2 cellular contexts compared by ENCODE assay signal in genomic region chr9:70399141-70399540, GRCh38.
TF ChIP-seq lines count a peak whose summit lies in the region.

No MANE protein-coding gene starts in this region.

TF ChIP-seq in IMR-90, 13 proteins besides CTCF, POLR2A, EP300 and RAD21:
- TF ChIP-seq NFE2L2 (IDR thresholded peaks at IDR 0.05; ENCODE audit: low read depth, low read length), result no peak
- TF ChIP-seq CEBPB (IDR thresholded peaks at IDR 0.05; ENCODE audit: low read depth, low read length), result peak; percentile 47; the same call in 1 of the 2 replicates
- TF ChIP-seq FOS (IDR thresholded peaks at IDR 0.05; ENCODE audit: low read depth, low read length), result no peak
- TF ChIP-seq SMC3 (IDR thresholded peaks at IDR 0.05; ENCODE audit: low read depth, low read length), result no peak
TF ChIP-seq in IMR-90: peak in this region for 1.

TF ChIP-seq in K562, 482 proteins besides CTCF, POLR2A, EP300 and RAD21 (continues in another document):
- TF ChIP-seq COPS2 (conservative IDR thresholded peaks at IDR 0.05), result no peak
- no peak for TF ChIP-seq ZNF212 (CRISPR knock-in tag; IDR thresholded peaks at IDR 0.05)
- peak; percentile 61 for TF ChIP-seq CEBPB (tag; IDR thresholded peaks at IDR 0.05)
- no peak for TF ChIP-seq HMG20B (CRISPR knock-in tag; IDR thresholded peaks at IDR 0.05)
- TF ChIP-seq BHLHE40 (IDR thresholded peaks at IDR 0.05; ENCODE audit: low read length), result no peak
- TF ChIP-seq ZNF449 (CRISPR knock-in tag; IDR thresholded peaks at IDR 0.05), result no peak
- no peak for TF ChIP-seq RBM34 (IDR thresholded peaks at IDR 0.05; ENCODE audit: borderline replicate concordance, insufficient read depth, low read length)
- no peak for TF ChIP-seq ESRRA (IDR thresholded peaks at IDR 0.05; ENCODE audit: borderline replicate concordance, low read depth)
- TF ChIP-seq RBM25 (IDR thresholded peaks at IDR 0.05; ENCODE audit: low read depth, low read length, severe bottlenecking), result no peak
- TF ChIP-seq SMAD4 (CRISPR knock-in tag; conservative IDR thresholded peaks at IDR 0.05), result peak; percentile 38
- no peak for TF ChIP-seq ZBTB40 (IDR thresholded peaks at IDR 0.05)
- TF ChIP-seq ZBTB40 (CRISPR knock-in tag; IDR thresholded peaks at IDR 0.05), result no peak
- peak; percentile 73 for TF ChIP-seq JUND (IDR thresholded peaks at IDR 0.05; ENCODE audit: borderline replicate concordance, low read depth, low read length)
- no peak for TF ChIP-seq JUND (tag; IDR thresholded peaks at IDR 0.05; ENCODE audit: borderline replicate concordance, low read depth, low read length)
- TF ChIP-seq SMARCB1 (IDR thresholded peaks at IDR 0.05; ENCODE audit: insufficient read length, low read depth), result no peak
- TF ChIP-seq SNIP1 (IDR thresholded peaks at IDR 0.05; ENCODE audit: low read depth), result no peak
- TF ChIP-seq MIER1 (IDR thresholded peaks at IDR 0.05; ENCODE audit: low read depth), result no peak
- TF ChIP-seq ZNF146 (CRISPR knock-in tag; IDR thresholded peaks at IDR 0.05; ENCODE audit: unreplicated experiment), result no peak
- TF ChIP-seq CREB3L1 (IDR thresholded peaks at IDR 0.05; ENCODE audit: borderline replicate concordance, low read depth), result no peak
- no peak for TF ChIP-seq RAD51 (IDR thresholded peaks at IDR 0.05; ENCODE audit: borderline replicate concordance, low read depth)
- no peak for TF ChIP-seq HINFP (tag; conservative IDR thresholded peaks at IDR 0.05; ENCODE audit: low read depth)
- TF ChIP-seq ZNF639 (CRISPR knock-in tag; conservative IDR thresholded peaks at IDR 0.05 in 1 of 2, IDR thresholded peaks at IDR 0.05 in 1 of 2), result no peak
- TF ChIP-seq ATF3 (IDR thresholded peaks at IDR 0.05), result peak; percentile 94
- no peak for TF ChIP-seq ATF3 (CRISPR knock-in tag; conservative IDR thresholded peaks at IDR 0.05)
- TF ChIP-seq STAG1 (CRISPR knock-in tag; IDR thresholded peaks at IDR 0.05; ENCODE audit: borderline replicate concordance), result no peak
- no peak for TF ChIP-seq ZNF224 (CRISPR knock-in tag; IDR thresholded peaks at IDR 0.05)
- TF ChIP-seq CLOCK (CRISPR knock-in tag; IDR thresholded peaks at IDR 0.05; ENCODE audit: borderline replicate concordance), result no peak
- peak; percentile 78 for TF ChIP-seq ZSCAN32 (CRISPR knock-in tag; IDR thresholded peaks at IDR 0.05)
- TF ChIP-seq CHD4 (IDR thresholded peaks at IDR 0.05; ENCODE audit: insufficient read depth, insufficient replicate concordance, low read depth, low read length, poor library complexity, severe bottlenecking), result no peak
- TF ChIP-seq TCF7 (IDR thresholded peaks at IDR 0.05; ENCODE audit: borderline replicate concordance), result no peak
- no peak for TF ChIP-seq XRCC4 (IDR thresholded peaks at IDR 0.05; ENCODE audit: extremely low read depth, insufficient read depth, insufficient read length)
- no peak for TF ChIP-seq TAL1 (IDR thresholded peaks at IDR 0.05)
- no peak for TF ChIP-seq TCF3 (CRISPR knock-in tag; IDR thresholded peaks at IDR 0.05)
- no peak for TF ChIP-seq CHD2 (IDR thresholded peaks at IDR 0.05; ENCODE audit: low read depth, low read length)
- TF ChIP-seq ZNF184 (CRISPR knock-in tag; IDR thresholded peaks at IDR 0.05), result no peak
- TF ChIP-seq CC2D1A (IDR thresholded peaks at IDR 0.05), result no peak
- no peak for TF ChIP-seq ZNF232 (CRISPR knock-in tag; IDR thresholded peaks at IDR 0.05)
- TF ChIP-seq NR2F6 (CRISPR knock-in tag; IDR thresholded peaks at IDR 0.05), result no peak
- no peak for TF ChIP-seq SREBF1 (IDR thresholded peaks at IDR 0.05; ENCODE audit: borderline replicate concordance, low read depth, low read length)
- 0 out of 2 replicates have a peak, but pooled peaks have one; percentile 36 for TF ChIP-seq CXXC5 (CRISPR knock-in tag; IDR thresholded peaks at IDR 0.05)
- peak; percentile 89 for TF ChIP-seq ATF4 (CRISPR knock-in tag; IDR thresholded peaks at IDR 0.05)
- TF ChIP-seq SRF (CRISPR knock-in tag; IDR thresholded peaks at IDR 0.05), result no peak
- TF ChIP-seq TCFL5 (CRISPR knock-in tag; conservative IDR thresholded peaks at IDR 0.05), result no peak
- peak; percentile 55; the same call in 1 of the 2 replicates for TF ChIP-seq ATF7 (IDR thresholded peaks at IDR 0.05)
- no peak for TF ChIP-seq RBM15 (IDR thresholded peaks at IDR 0.05; ENCODE audit: insufficient read depth, low read length)
- TF ChIP-seq CEBPG (CRISPR knock-in tag; IDR thresholded peaks at IDR 0.05), result peak; percentile 90
- TF ChIP-seq CEBPG (tag; conservative IDR thresholded peaks at IDR 0.05 in 1 of 2, IDR thresholded peaks at IDR 0.05 in 1 of 2), result peak; percentile 81 to 90
- TF ChIP-seq MYBL2 (IDR thresholded peaks at IDR 0.05; ENCODE audit: low read depth), result no peak
- TF ChIP-seq MYBL2 (CRISPR knock-in tag; IDR thresholded peaks at IDR 0.05; ENCODE audit: borderline replicate concordance), result no peak
